ENCODE assay signal across 24 cellular contexts in genomic region chr15:95874625-95875024, GRCh38.
DNase-seq lines count a peak whose midpoint lies in the region; ATAC-seq and TF ChIP-seq lines count a peak whose summit lies in the region.
"Had no signal": no experiment of that assay in that cellular context is flagged by ENCODE, and none has a peak within 500 bp of the region (broad histone marks: within the 10 kb centered on the region; RNA-seq: fewer than 3 reads in every experiment).

No MANE protein-coding gene starts in this region.

- no peaks in the 10 kb centered on the region for H3F3A ChIP-seq in Loucy (ENCODE audit: low read depth)

- H2AFZ ChIP-seq in ACC112 (ENCODE audit: low read length, unreplicated experiment) (peak overlapping the region; percentile 81), Loucy (ENCODE audit: low read length) (peak overlapping the region; percentile 81), neuron (ENCODE audit: low read depth, low read length) (peak overlapping the region; percentile 59)

- no peaks in the 10 kb centered on the region for H3K4me1 Mint-ChIP-seq in glutamatergic neuron (ENCODE audit: low read depth, unreplicated experiment)

- H3K36me3 Mint-ChIP-seq in glutamatergic neuron (ENCODE audit: unreplicated experiment): no peaks in the 10 kb centered on the region
- H3K36me3 Mint-ChIP-seq: activated naive CD8-positive, alpha-beta T cell treated with anti-CD3 and anti-CD28 coated beads for 36 hours; memory B cell; stimulated activated memory B cell treated with anti-CD40 and anti-IgM and Interleukin-4, amounts not matched to agents 10 μg/mL and 1 μg/mL and 100 μg/mL, for 72 hours had no signal

- H3K9me2 ChIP-seq in Loucy (replicated peaks; ENCODE audit: low read depth, low read length): no peaks in the 10 kb centered on the region

- no peak for TF ChIP-seq CTCF in Loucy (conservative IDR thresholded peaks at IDR 0.05; ENCODE audit: low read length)
- TF ChIP-seq CTCF in coronary artery (IDR thresholded peaks at IDR 0.05): no peak
- no peak for TF ChIP-seq CTCF in glutamatergic neuron (IDR thresholded peaks at IDR 0.05; ENCODE audit: partially characterized antibody, unreplicated experiment)

- peak overlapping the region; percentile 9 for H3K9ac ChIP-seq in Loucy (ENCODE audit: low read depth, low read length, poor library complexity, severe bottlenecking)

- H3K9me3 ChIP-seq in Loucy (ENCODE audit: insufficient read depth, low read depth, low read length) (no peaks in the 10 kb centered on the region), neuron (ENCODE audit: low read length) (no peaks in the 10 kb centered on the region)
- H3K9me3 ChIP-seq: esophagus squamous epithelium, heart left ventricle, SJSA1, transverse colon had no signal

- H3K27ac Mint-ChIP-seq in glutamatergic neuron (ENCODE audit: unreplicated experiment): no peak overlapping the region
- H3K27ac Mint-ChIP-seq: activated naive CD8-positive, alpha-beta T cell treated with anti-CD3 and anti-CD28 coated beads for 36 hours; activated T-helper 1 cell treated with anti-CD3 and anti-CD28 coated beads, Interleukin-12 subunit alpha, Interleukin-12 subunit beta, Interleukin-2, Interleukin-4 antibody, amounts not matched to agents 30 ng/mL and 10 ng/mL and 1 ng/mL, durations not matched to agents 14 hours and 24 hours and 36 hours; memory B cell; stimulated activated memory B cell treated with anti-CD40 and anti-IgM and Interleukin-4, amounts not matched to agents 10 μg/mL and 1 μg/mL and 100 μg/mL, for 72 hours had no signal

- H3K4me1 ChIP-seq in ACC112 (ENCODE audit: control insufficient read depth, insufficient read depth, low read length, unreplicated experiment) (peaks cover 25% of the 10 kb centered on the region), Loucy (ENCODE audit: insufficient read depth, low read length, poor library complexity, severe bottlenecking) (peaks cover 76% of the 10 kb centered on the region), neuron (ENCODE audit: insufficient read depth, low read length) (peaks cover 24% of the 10 kb centered on the region)
- H3K4me1 ChIP-seq: esophagus squamous epithelium, SJSA1, transverse colon had no signal

- no peaks in the 10 kb centered on the region for H3K9me3 Mint-ChIP-seq in glutamatergic neuron (ENCODE audit: unreplicated experiment)
- H3K9me3 Mint-ChIP-seq: activated naive CD8-positive, alpha-beta T cell treated with anti-CD3 and anti-CD28 coated beads for 36 hours; memory B cell; stimulated activated memory B cell treated with anti-CD40 and anti-IgM and Interleukin-4, amounts not matched to agents 10 μg/mL and 1 μg/mL and 100 μg/mL, for 72 hours had no signal

- H3K4me2 ChIP-seq in Loucy (ENCODE audit: low read depth, low read length, poor library complexity, severe bottlenecking): peak overlapping the region; percentile 37

- H4K20me1 ChIP-seq in Loucy (ENCODE audit: insufficient read depth, low read length, poor library complexity, severe bottlenecking): no peaks in the 10 kb centered on the region

- no peaks in the 10 kb centered on the region for H3K36me3 ChIP-seq in ACC112 (ENCODE audit: insufficient read depth, low read length)
- no peaks in the 10 kb centered on the region for H3K36me3 ChIP-seq in Loucy (ENCODE audit: insufficient read depth, low read length)
- H3K36me3 ChIP-seq in neuron (ENCODE audit: insufficient read depth, low read length): no peaks in the 10 kb centered on the region
- H3K36me3 ChIP-seq: cardiac muscle cell, esophagus squamous epithelium, heart left ventricle, SJSA1, transverse colon had no signal

- H3K27ac ChIP-seq in ACC112 (ENCODE audit: low read depth, low read length): peak overlapping the region; percentile 78
- H3K27ac ChIP-seq in coronary artery: peak overlapping the region; percentile 61 to 72
- H3K27ac ChIP-seq: cardiac muscle cell, SJSA1, transverse colon had no signal

- ATAC-seq in HG03095 (IDR thresholded peaks at IDR 0.05; ENCODE audit: unreplicated experiment): no peak
- ATAC-seq: stimulated activated memory B cell treated with anti-CD40 and anti-IgM and Interleukin-4, amounts not matched to agents 10 μg/mL and 1 μg/mL and 100 μg/mL, for 72 hours had no signal

- no peaks in the 10 kb centered on the region for H3K27me3 Mint-ChIP-seq in glutamatergic neuron (ENCODE audit: unreplicated experiment)
- H3K27me3 Mint-ChIP-seq: activated naive CD8-positive, alpha-beta T cell treated with anti-CD3 and anti-CD28 coated beads for 36 hours; memory B cell; stimulated activated memory B cell treated with anti-CD40 and anti-IgM and Interleukin-4, amounts not matched to agents 10 μg/mL and 1 μg/mL and 100 μg/mL, for 72 hours had no signal

- H3K4me3 Mint-ChIP-seq in glutamatergic neuron (ENCODE audit: unreplicated experiment): no peak overlapping the region
- H3K4me3 Mint-ChIP-seq: activated naive CD8-positive, alpha-beta T cell treated with anti-CD3 and anti-CD28 coated beads for 36 hours; activated T-helper 1 cell treated with anti-CD3 and anti-CD28 coated beads, Interleukin-12 subunit alpha, Interleukin-12 subunit beta, Interleukin-2, Interleukin-4 antibody, amounts not matched to agents 30 ng/mL and 10 ng/mL and 1 ng/mL, durations not matched to agents 14 hours and 24 hours and 36 hours; CD8-positive, alpha-beta memory T cell; memory B cell; stimulated activated memory B cell treated with anti-CD40 and anti-IgM and Interleukin-4, amounts not matched to agents 10 μg/mL and 1 μg/mL and 100 μg/mL, for 72 hours had no signal

- DNase-seq in coronary artery (ENCODE audit: low spot score): no peak
- no peak for DNase-seq in glutamatergic neuron
- no peak for DNase-seq in AG08396 (ENCODE audit: low spot score)
- no peak for DNase-seq in NCI-H1048 (lab: John Stamatoyannopoulos, UW)
- DNase-seq: activated CD4-positive, CD25-positive, alpha-beta regulatory T cell; activated CD8-positive, alpha-beta memory T cell treated with anti-CD3 and anti-CD28 coated beads for 24 hours; activated naive CD8-positive, alpha-beta T cell treated with anti-CD3 and anti-CD28 coated beads for 36 hours; esophagus squamous epithelium; H7; NCI-H1092; NCI-H526; T-helper 9 cell; transverse colon had no signal

- H3K79me2 ChIP-seq in ACC112 (ENCODE audit: control insufficient read depth, insufficient read depth, low read length, unreplicated experiment) (no peaks in the 10 kb centered on the region), Loucy (ENCODE audit: insufficient read depth, low read length) (no peaks in the 10 kb centered on the region)

- H3K27me3 ChIP-seq in ACC112 (ENCODE audit: insufficient read depth, low read length) (no peaks in the 10 kb centered on the region), Loucy (ENCODE audit: insufficient read depth, low read length, poor library complexity, severe bottlenecking) (no peaks in the 10 kb centered on the region), neuron (ENCODE audit: insufficient read depth, low read length) (no peaks in the 10 kb centered on the region)
- H3K27me3 ChIP-seq: cardiac muscle cell, esophagus squamous epithelium, heart left ventricle, SJSA1, transverse colon had no signal

- H3K4me3 ChIP-seq in ACC112 (ENCODE audit: low read depth, low read length): no peak overlapping the region
- no peak overlapping the region for H3K4me3 ChIP-seq in Loucy (ENCODE audit: low read length, poor library complexity, severe bottlenecking)
- H3K4me3 ChIP-seq in coronary artery: peak overlapping the region; percentile 19
- no peak overlapping the region for H3K4me3 ChIP-seq in neuron (ENCODE audit: low read length)
- H3K4me3 ChIP-seq: cardiac muscle cell, esophagus squamous epithelium, heart left ventricle, SJSA1, transverse colon had no signal
